8 cellular contexts compared by ENCODE assay signal in the genomic region with DNA sequence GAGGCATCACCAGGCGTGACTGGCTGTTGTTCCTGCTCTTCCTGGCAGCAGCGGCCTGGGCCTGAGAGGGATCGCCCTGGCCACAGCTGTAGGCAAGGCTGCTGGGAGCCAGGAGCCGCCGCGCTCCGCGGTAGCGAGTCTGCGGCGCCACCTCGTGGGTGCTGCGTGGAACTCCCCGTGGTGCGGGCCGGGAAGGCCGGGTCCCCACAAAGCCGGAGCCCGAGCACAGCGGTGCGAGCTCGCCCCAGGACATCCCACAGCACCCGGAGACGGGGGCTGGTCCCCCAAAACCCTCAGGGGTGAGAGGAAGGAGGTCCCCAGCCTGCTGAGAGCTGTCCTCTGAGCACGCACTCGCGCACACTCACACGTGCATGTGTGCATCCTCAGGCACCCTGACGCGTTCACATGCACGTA.
A peak's percentile ranks its signal among the peaks of the same experiment; 100 is the strongest.
DNase-seq lines count a peak whose midpoint lies in the region; TF ChIP-seq lines count a peak whose summit lies in the region.
"Not testable (repeated sequence)": the region's sequence is repeated elsewhere in the genome, so short reads cannot be mapped to it uniquely, and the experiment has no call there.

No MANE protein-coding gene starts in this region.

- not testable (repeated sequence) for H3K9me3 Mint-ChIP-seq in activated T-helper 1 cell treated with anti-CD3 and anti-CD28 coated beads, Interleukin-12 subunit alpha, Interleukin-12 subunit beta, Interleukin-2, Interleukin-4 antibody, amounts not matched to agents 30 ng/mL and 10 ng/mL and 1 ng/mL, durations not matched to agents 14 hours and 24 hours and 36 hours; immature natural killer cell; osteocyte (ENCODE audit: unreplicated experiment)

- H3K36me3 Mint-ChIP-seq in activated T-helper 1 cell treated with anti-CD3 and anti-CD28 coated beads, Interleukin-12 subunit alpha, Interleukin-12 subunit beta, Interleukin-2, Interleukin-4 antibody, amounts not matched to agents 30 ng/mL and 10 ng/mL and 1 ng/mL, durations not matched to agents 14 hours and 24 hours and 36 hours (ENCODE audit: low read depth); immature natural killer cell; osteocyte (ENCODE audit: unreplicated experiment): not testable (repeated sequence)

- not testable (repeated sequence) for H3K4me3 Mint-ChIP-seq in activated T-helper 1 cell treated with anti-CD3 and anti-CD28 coated beads, Interleukin-12 subunit alpha, Interleukin-12 subunit beta, Interleukin-2, Interleukin-4 antibody, amounts not matched to agents 30 ng/mL and 10 ng/mL and 1 ng/mL, durations not matched to agents 14 hours and 24 hours and 36 hours; immature natural killer cell; osteocyte (ENCODE audit: unreplicated experiment)

- H3K4me3 ChIP-seq in HFF-Myc (replicated peaks; ENCODE audit: low read depth, low read length) = not testable (repeated sequence)

- peak; percentile 39 for DNase-seq in Ammon's horn (ENCODE audit: low spot score)
- DNase-seq in HFF-Myc (ENCODE audit: extremely low read depth, low read depth) = not testable (repeated sequence)
- DNase-seq in T-helper 1 cell = peak in 4 of 5 donors; percentile 18 to 62 (median 34)
- peak; percentile 62 for DNase-seq in activated T-helper 1 cell treated with anti-CD3 and anti-CD28 coated beads, Interleukin-12 subunit alpha, Interleukin-12 subunit beta, Interleukin-2, Interleukin-4 antibody, amounts not matched to agents 30 ng/mL and 10 ng/mL and 1 ng/mL, durations not matched to agents 14 hours and 24 hours and 36 hours (ENCODE audit: low spot score)
- peak; percentile 73 for DNase-seq in ecto neural progenitor cell (ENCODE audit: low spot score)
- DNase-seq in immature natural killer cell = peak; percentile 11 to 56 (median 40)
- peak; percentile 92 for DNase-seq in osteocyte (ENCODE audit: extremely low spot score, unreplicated experiment)
- peak; percentile 1 to 57 (median 49) for DNase-seq in stimulated activated CD4-positive, alpha-beta T cell treated with anti-CD3 and anti-CD28 coated beads, TNF-alpha, amount 100 ng/mL, for 48 hours (ENCODE audit: low read depth in 3 of 3)

- not testable (repeated sequence) for H3K27me3 Mint-ChIP-seq in activated T-helper 1 cell treated with anti-CD3 and anti-CD28 coated beads, Interleukin-12 subunit alpha, Interleukin-12 subunit beta, Interleukin-2, Interleukin-4 antibody, amounts not matched to agents 30 ng/mL and 10 ng/mL and 1 ng/mL, durations not matched to agents 14 hours and 24 hours and 36 hours (ENCODE audit: insufficient read depth); immature natural killer cell (ENCODE audit: low read depth in 3 of 3); osteocyte (ENCODE audit: unreplicated experiment)

- peak; percentile 46 for TF ChIP-seq CTCF in HFF-Myc (IDR thresholded peaks at IDR 0.05; ENCODE audit: low read depth, low read length, missing control alignments)
- TF ChIP-seq CTCF in osteocyte (IDR thresholded peaks at IDR 0.05) = peak; percentile 76

- H3K4me1 Mint-ChIP-seq in activated T-helper 1 cell treated with anti-CD3 and anti-CD28 coated beads, Interleukin-12 subunit alpha, Interleukin-12 subunit beta, Interleukin-2, Interleukin-4 antibody, amounts not matched to agents 30 ng/mL and 10 ng/mL and 1 ng/mL, durations not matched to agents 14 hours and 24 hours and 36 hours (ENCODE audit: low read depth); immature natural killer cell: not testable (repeated sequence)
- peaks cover 11% of the 10 kb centered on the region for H3K4me1 Mint-ChIP-seq in osteocyte (ENCODE audit: unreplicated experiment)

- H3K27ac Mint-ChIP-seq in activated T-helper 1 cell treated with anti-CD3 and anti-CD28 coated beads, Interleukin-12 subunit alpha, Interleukin-12 subunit beta, Interleukin-2, Interleukin-4 antibody, amounts not matched to agents 30 ng/mL and 10 ng/mL and 1 ng/mL, durations not matched to agents 14 hours and 24 hours and 36 hours; immature natural killer cell; osteocyte (ENCODE audit: unreplicated experiment): not testable (repeated sequence)

- intact Hi-C loops in activated T-helper 1 cell treated with anti-CD3 and anti-CD28 coated beads, Interleukin-12 subunit alpha, Interleukin-12 subunit beta, Interleukin-2, Interleukin-4 antibody, amounts not matched to agents 30 ng/mL and 10 ng/mL and 1 ng/mL, durations not matched to agents 14 hours and 24 hours and 36 hours (cut with micrococcal nuclease) = not testable (repeated sequence)
